Comparison of ENCODE assay signal across 16 cellular contexts in the genomic region with DNA sequence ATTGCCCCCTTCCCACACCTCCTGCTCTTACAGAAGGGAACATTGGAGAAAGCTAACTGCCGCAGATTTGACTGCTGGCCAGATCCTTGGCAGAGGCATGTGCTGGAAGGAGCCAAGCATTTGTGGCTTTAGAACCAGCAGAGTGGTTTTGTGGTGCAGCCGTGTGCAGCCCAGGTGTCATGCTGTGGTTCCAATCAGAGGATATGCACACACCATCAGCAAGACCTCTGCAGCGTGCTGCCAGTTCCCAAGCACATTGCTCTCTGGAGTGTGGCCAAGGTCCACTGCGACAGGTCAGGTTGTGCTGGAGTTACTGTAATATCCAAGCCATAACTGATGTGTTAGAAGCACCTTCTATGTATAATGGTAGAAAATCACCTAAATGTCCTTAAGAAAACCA.
DNase-seq lines count a peak whose midpoint lies in the region; ATAC-seq and TF ChIP-seq lines count a peak whose summit lies in the region.
"Had no signal": no experiment of that assay in that cellular context is flagged by ENCODE, and none has a peak within 500 bp of the region (broad histone marks: within the 10 kb centered on the region; RNA-seq: fewer than 3 reads in every experiment).

No MANE protein-coding gene starts in this region.

- TF ChIP-seq POLR2A in sigmoid colon (IDR thresholded peaks at IDR 0.05), result no peak

- no peak for TF ChIP-seq EP300 in sigmoid colon (IDR thresholded peaks at IDR 0.05)

- TF ChIP-seq CTCF in smooth muscle cell (IDR thresholded peaks at IDR 0.05; ENCODE audit: borderline replicate concordance, insufficient read depth, poor library complexity, severe bottlenecking), result no peak
- no peak for TF ChIP-seq CTCF in sigmoid colon (IDR thresholded peaks at IDR 0.05)

- H3K27me3 ChIP-seq in smooth muscle cell (ENCODE audit: low read depth), result no peaks in the 10 kb centered on the region
- no peaks in the 10 kb centered on the region for H3K27me3 ChIP-seq in sigmoid colon
- H3K27me3 ChIP-seq: MG63, vagina had no signal

- no peaks in the 10 kb centered on the region for H3K79me2 ChIP-seq in smooth muscle cell (ENCODE audit: low read depth)

- intact Hi-C loops in sigmoid colon (cut with DNase I), result no loop called here

- H3K9me3 ChIP-seq in smooth muscle cell (replicated peaks; ENCODE audit: low read depth) (no peaks in the 10 kb centered on the region), sigmoid colon (no peaks in the 10 kb centered on the region)
- H3K9me3 ChIP-seq: MG63, vagina had no signal

- H2AFZ ChIP-seq in smooth muscle cell (ENCODE audit: low read depth), result no peak overlapping the region

- H3K4me1 ChIP-seq in smooth muscle cell (ENCODE audit: low read depth), result no peaks in the 10 kb centered on the region
- peaks cover 0 to 10% (median 6%) of the 10 kb centered on the region in 4 donors for H3K4me1 ChIP-seq in sigmoid colon
- H3K4me1 ChIP-seq: vagina had no signal

- H3K36me3 ChIP-seq in smooth muscle cell (ENCODE audit: low read depth) (no peaks in the 10 kb centered on the region), sigmoid colon (no peaks in the 10 kb centered on the region)
- H3K36me3 ChIP-seq: MG63, vagina had no signal

- H3K27ac ChIP-seq in smooth muscle cell (ENCODE audit: low read depth), result no peak overlapping the region
- H3K27ac ChIP-seq in sigmoid colon, result no peak overlapping the region
- H3K27ac ChIP-seq: RWPE1, vagina had no signal

- H3K9ac ChIP-seq in smooth muscle cell (ENCODE audit: low read depth), result no peak overlapping the region

- WGBS in smooth muscle cell (ENCODE audit: low lambda C conversion rate), result 81% methylated on average over 4 of the region's 4 CpGs
- WGBS in sigmoid colon, 2 donors, result 40 to 42% methylated on average over 4 of the region's 4 CpGs

- DNase-seq in Ammon's horn (ENCODE audit: low spot score) (peak; percentile 8), M059J (ENCODE audit: low read depth) (peak; percentile 56), UCSD-AML1 (lab: John Stamatoyannopoulos, UW; ENCODE audit: unreplicated experiment) (peak; percentile 4), left lobe of liver (ENCODE audit: low spot score) (peak; percentile 51), smooth muscle cell (lab: John Stamatoyannopoulos, UW; ENCODE audit: unreplicated experiment) (no peak), NCI-H345 (lab: John Stamatoyannopoulos, UW) (no peak), sigmoid colon (no peak)
- DNase-seq in effector CD4-positive, alpha-beta T cell, result no peak
- DNase-seq: activated CD4-positive, CD25-positive, alpha-beta regulatory T cell; activated naive CD8-positive, alpha-beta T cell treated with anti-CD3 and anti-CD28 coated beads, Interleukin-2, amount 50 U/mL, for 24 hours; activated T-cell treated with anti-CD3 and anti-CD28 coated beads, Interleukin-2, amount 50 U/mL, for 72 hours; MG63; NCI-H526; stimulated activated CD4-positive, alpha-beta T cell treated with anti-CD3 and anti-CD28 coated beads, Interleukin-4, amount 100 ng/mL, for 24 hours had no signal

- H3K4me3 ChIP-seq in smooth muscle cell, result no peak overlapping the region
- H3K4me3 ChIP-seq in sigmoid colon, result no peak overlapping the region
- H3K4me3 ChIP-seq: MG63, vagina had no signal

- no peak overlapping the region for H3K4me2 ChIP-seq in smooth muscle cell

- peak; percentile 66 for ATAC-seq in left lobe of liver
- ATAC-seq: activated naive CD8-positive, alpha-beta T cell treated with anti-CD3 and anti-CD28 coated beads, Interleukin-2, amount 50 U/mL, for 24 hours; activated T-cell treated with anti-CD3 and anti-CD28 coated beads, Interleukin-2, amount 50 U/mL, for 72 hours had no signal

- H3F3A ChIP-seq in smooth muscle cell (ENCODE audit: low read depth), result peaks cover 8% of the 10 kb centered on the region

- H4K20me1 ChIP-seq in smooth muscle cell (ENCODE audit: low read depth), result no peaks in the 10 kb centered on the region

Comparison
In these comparisons a context has a peak if more than half of its experiments do, and no peak if none do; other contexts are left out.
1. DNase-seq: peak in Ammon's horn (single experiment), M059J (single experiment), UCSD-AML1 (single experiment) and left lobe of liver (single experiment); none in smooth muscle cell (single experiment), NCI-H345 (single experiment), sigmoid colon (single experiment) and effector CD4-positive, alpha-beta T cell (single experiment).